Comparison of ENCODE assay signal across 7 cellular contexts in the genomic region with DNA sequence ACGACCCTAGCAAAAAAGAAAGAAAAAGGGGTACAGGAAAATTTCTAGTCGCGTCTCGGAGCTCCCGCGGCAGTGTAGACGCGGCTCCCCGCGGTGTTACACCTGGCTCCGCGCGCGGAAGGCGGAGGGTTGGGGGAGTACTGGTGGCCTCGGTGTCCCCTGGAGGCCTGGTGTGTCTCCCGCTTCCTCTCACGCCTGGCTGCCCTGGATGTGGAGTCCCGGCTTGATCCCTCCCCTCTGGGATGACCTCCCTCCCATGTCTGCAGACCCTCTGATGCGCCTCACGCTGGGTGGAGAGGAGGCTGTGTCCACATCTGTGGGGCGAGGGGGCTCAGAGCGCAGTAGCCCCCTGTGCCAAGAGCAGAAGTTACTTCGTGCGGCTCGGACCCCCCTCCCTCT. TPM values are rescaled to one million over a fixed set of nuclear protein-coding genes. Genes with fewer than 3 reads are reported as not detected.
DNase-seq lines count a peak whose midpoint lies in the region; ATAC-seq and TF ChIP-seq lines count a peak whose summit lies in the region.

No MANE protein-coding gene starts in this region.

- no peak overlapping the region for H3K27ac Mint-ChIP-seq in endothelial cell (ENCODE audit: unreplicated experiment)

- H3K27me3 Mint-ChIP-seq in endothelial cell (ENCODE audit: unreplicated experiment) = peaks cover 15% of the 10 kb centered on the region

- H3K4me1 ChIP-seq in Peyer's patch (peaks cover 0 to 24% (median 4%) of the 10 kb centered on the region in 4 donors), foreskin keratinocyte (no peaks in the 10 kb centered on the region)

- H3K9me3 ChIP-seq in Peyer's patch = no peaks in the 10 kb centered on the region

- TF ChIP-seq POLR2A in Peyer's patch (IDR thresholded peaks at IDR 0.05) = no peak

- no peaks in the 10 kb centered on the region for H3K36me3 ChIP-seq in Peyer's patch

- peaks cover 35% of the 10 kb centered on the region for H3K4me1 Mint-ChIP-seq in endothelial cell (ENCODE audit: unreplicated experiment)

- H3K27ac ChIP-seq in Peyer's patch (no peak overlapping the region), foreskin keratinocyte (no peak overlapping the region)

- H3K27me3 ChIP-seq in Peyer's patch (peaks cover 0 to 22% of the 10 kb centered on the region in 2 donors), foreskin keratinocyte (peaks cover 55% of the 10 kb centered on the region)

- in situ Hi-C loops in GM13977 (cut with MboI; ENCODE audit: low pct_unique_long_range_greater_than_20kb, low sequenced_read_pairs, unreplicated experiment) = no loop called here

- ATAC-seq in GM18502 (IDR thresholded peaks at IDR 0.05; ENCODE audit: poor library complexity, unreplicated experiment) (no peak), foreskin keratinocyte (no peak)

- TF ChIP-seq CTCF in GM13977 (IDR thresholded peaks at IDR 0.05; ENCODE audit: extremely low read depth, insufficient read depth, missing control alignments) (no peak), Peyer's patch (IDR thresholded peaks at IDR 0.05) (no peak), endothelial cell (IDR thresholded peaks at IDR 0.05; ENCODE audit: unreplicated experiment) (no peak), retinal pigment epithelial cell (conservative IDR thresholded peaks at IDR 0.05; ENCODE audit: low read depth, low read length) (no peak), foreskin keratinocyte (conservative IDR thresholded peaks at IDR 0.05) (no peak)

- H3K9me3 Mint-ChIP-seq in endothelial cell (ENCODE audit: unreplicated experiment) = no peaks in the 10 kb centered on the region

- H3K4me3 Mint-ChIP-seq in endothelial cell (ENCODE audit: unreplicated experiment) = peak overlapping the region; percentile 91

- H3K4me3 ChIP-seq in Peyer's patch = peak overlapping the region; percentile 52 to 74 (median 56)
- H3K4me3 ChIP-seq in retinal pigment epithelial cell (ENCODE audit: low read length) = peak overlapping the region; percentile 65

- peaks cover 13% of the 10 kb centered on the region for H3K36me3 Mint-ChIP-seq in endothelial cell (ENCODE audit: low read depth, unreplicated experiment)

- DNase-seq in GM13977 (ENCODE audit: low spot score) = peak; percentile 42
- no peak for DNase-seq in Peyer's patch
- peak; percentile 21 for DNase-seq in endothelial cell (ENCODE audit: low spot score)
- no peak for DNase-seq in retinal pigment epithelial cell (ENCODE audit: low read depth)
- no peak for DNase-seq in foreskin keratinocyte
- DNase-seq in DMS153 treated with DMSO at 0.1 percent for 48 hours (lab: John Stamatoyannopoulos, UW; ENCODE audit: unreplicated experiment) = no peak

RNA-seq across cellular contexts. Expression of a gene that starts 1.2 kb away (rescaled TPM):
- total RNA-seq in Peyer's patch (1 to 10 TPM; 1.2 to 7.4 (median 1.9) TPM), endothelial cell (ENCODE audit: unreplicated experiment) (50.6 TPM), foreskin keratinocyte (0.07 and 0.11 TPM in 2 replicates)
- polyA plus RNA-seq in foreskin keratinocyte = 0.02 and 0.04 TPM in 2 replicates

Comparison
In these comparisons a context has a peak if more than half of its experiments do, and no peak if none do; other contexts are left out.
1. DNase-seq: peak in GM13977 (single experiment) and endothelial cell (single experiment); none in Peyer's patch (0 of 3), retinal pigment epithelial cell (single experiment), foreskin keratinocyte (0 of 2) and DMS153 treated with DMSO at 0.1 percent for 48 hours (single experiment).